1 cellular context compared by ENCODE assay signal in the genomic region with DNA sequence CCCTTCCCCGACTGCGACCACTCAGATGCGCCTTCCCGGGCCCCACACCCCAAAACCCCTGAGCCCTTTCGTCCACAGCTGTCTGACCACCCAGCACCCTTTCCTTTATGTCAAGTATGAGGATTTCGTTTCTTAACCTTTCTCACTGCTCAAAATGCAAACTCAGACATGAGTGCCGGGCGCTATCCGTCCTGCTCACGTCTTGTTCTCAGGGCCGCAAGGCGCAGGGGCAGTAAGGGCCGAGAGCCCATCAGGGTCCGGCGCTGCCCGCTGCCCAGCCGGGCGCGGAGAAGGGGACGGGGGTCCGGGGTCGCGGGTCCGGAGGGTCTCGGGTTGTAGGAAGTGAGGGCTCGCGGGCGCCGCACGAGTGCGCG.
TF ChIP-seq lines count a peak whose summit lies in the region.

No MANE protein-coding gene starts in this region.

TF ChIP-seq in GM23338, 12 proteins besides CTCF, POLR2A, EP300 and RAD21 (continued from another document):
- TF ChIP-seq, protein P1, sequence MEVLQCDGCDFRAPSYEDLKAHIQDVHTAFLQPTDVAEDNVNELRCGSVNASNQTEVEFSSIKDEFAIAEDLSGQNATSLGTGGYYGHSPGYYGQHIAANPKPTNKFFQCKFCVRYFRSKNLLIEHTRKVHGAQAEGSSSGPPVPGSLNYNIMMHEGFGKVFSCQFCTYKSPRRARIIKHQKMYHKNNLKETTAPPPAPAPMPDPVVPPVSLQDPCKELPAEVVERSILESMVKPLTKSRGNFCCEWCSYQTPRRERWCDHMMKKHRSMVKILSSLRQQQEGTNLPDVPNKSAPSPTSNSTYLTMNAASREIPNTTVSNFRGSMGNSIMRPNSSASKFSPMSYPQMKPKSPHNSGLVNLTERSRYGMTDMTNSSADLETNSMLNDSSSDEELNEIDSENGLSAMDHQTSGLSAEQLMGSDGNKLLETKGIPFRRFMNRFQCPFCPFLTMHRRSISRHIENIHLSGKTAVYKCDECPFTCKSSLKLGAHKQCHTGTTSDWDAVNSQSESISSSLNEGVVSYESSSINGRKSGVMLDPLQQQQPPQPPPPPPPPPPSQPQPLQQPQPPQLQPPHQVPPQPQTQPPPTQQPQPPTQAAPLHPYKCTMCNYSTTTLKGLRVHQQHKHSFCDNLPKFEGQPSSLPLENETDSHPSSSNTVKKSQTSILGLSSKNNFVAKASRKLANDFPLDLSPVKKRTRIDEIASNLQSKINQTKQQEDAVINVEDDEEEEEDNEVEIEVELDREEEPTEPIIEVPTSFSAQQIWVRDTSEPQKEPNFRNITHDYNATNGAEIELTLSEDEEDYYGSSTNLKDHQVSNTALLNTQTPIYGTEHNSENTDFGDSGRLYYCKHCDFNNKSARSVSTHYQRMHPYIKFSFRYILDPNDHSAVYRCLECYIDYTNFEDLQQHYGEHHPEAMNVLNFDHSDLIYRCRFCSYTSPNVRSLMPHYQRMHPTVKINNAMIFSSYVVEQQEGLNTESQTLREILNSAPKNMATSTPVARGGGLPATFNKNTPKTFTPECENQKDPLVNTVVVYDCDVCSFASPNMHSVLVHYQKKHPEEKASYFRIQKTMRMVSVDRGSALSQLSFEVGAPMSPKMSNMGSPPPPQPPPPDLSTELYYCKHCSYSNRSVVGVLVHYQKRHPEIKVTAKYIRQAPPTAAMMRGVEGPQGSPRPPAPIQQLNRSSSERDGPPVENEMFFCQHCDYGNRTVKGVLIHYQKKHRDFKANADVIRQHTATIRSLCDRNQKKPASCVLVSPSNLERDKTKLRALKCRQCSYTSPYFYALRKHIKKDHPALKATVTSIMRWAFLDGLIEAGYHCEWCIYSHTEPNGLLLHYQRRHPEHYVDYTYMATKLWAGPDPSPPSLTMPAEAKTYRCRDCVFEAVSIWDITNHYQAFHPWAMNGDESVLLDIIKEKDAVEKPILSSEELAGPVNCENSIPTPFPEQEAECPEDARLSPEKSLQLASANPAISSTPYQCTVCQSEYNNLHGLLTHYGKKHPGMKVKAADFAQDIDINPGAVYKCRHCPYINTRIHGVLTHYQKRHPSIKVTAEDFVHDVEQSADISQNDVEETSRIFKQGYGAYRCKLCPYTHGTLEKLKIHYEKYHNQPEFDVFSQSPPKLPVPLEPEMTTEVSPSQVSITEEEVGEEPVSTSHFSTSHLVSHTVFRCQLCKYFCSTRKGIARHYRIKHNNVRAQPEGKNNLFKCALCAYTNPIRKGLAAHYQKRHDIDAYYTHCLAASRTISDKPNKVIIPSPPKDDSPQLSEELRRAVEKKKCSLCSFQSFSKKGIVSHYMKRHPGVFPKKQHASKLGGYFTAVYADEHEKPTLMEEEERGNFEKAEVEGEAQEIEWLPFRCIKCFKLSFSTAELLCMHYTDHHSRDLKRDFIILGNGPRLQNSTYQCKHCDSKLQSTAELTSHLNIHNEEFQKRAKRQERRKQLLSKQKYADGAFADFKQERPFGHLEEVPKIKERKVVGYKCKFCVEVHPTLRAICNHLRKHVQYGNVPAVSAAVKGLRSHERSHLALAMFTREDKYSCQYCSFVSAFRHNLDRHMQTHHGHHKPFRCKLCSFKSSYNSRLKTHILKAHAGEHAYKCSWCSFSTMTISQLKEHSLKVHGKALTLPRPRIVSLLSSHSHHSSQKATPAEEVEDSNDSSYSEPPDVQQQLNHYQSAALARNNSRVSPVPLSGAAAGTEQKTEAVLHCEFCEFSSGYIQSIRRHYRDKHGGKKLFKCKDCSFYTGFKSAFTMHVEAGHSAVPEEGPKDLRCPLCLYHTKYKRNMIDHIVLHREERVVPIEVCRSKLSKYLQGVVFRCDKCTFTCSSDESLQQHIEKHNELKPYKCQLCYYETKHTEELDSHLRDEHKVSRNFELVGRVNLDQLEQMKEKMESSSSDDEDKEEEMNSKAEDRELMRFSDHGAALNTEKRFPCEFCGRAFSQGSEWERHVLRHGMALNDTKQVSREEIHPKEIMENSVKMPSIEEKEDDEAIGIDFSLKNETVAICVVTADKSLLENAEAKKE (CRISPR knock-in tag; IDR thresholded peaks at IDR 0.05): no peak
- no peak for TF ChIP-seq JUNB (IDR thresholded peaks at IDR 0.05; ENCODE audit: unreplicated experiment)
TF ChIP-seq in GM23338: peak in this region for 0.
